ENCODE assay signal across 16 cellular contexts in the genomic region with DNA sequence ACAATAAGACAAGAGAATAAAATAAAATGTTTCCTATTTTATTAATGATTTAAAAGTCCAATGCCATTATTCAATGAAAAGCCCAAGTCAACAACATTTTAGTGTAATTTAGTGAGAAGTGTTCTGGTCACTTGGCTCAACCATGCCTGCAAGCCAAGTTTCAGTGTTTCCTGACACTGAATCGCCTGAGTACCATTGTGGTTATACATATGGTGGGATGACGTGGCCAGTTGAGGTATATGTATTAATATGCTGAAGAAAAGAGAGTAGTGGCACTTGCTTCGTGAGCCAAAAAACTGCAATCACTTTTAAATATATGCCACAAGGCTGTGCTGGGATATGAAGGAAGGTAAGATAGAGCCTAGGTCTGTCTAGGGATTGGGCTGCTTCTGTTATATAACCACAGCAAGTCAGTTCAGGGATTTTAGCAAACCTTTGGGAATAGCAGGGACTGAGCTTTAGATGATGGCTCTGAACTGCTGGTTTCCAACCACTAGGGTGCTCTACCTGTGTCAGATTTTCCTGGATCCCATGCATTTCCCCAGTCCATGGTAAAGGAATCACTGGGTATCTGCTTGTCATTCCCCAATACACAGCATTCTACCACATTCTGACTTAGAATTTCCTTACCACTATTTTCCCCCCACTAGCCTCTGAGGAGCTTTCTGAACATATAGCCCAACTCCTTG.
A peak's percentile ranks its signal among the peaks of the same experiment; 100 is the strongest.
DNase-seq lines count a peak whose midpoint lies in the region; ATAC-seq and TF ChIP-seq lines count a peak whose summit lies in the region.
"Had no signal": no experiment of that assay in that cellular context is flagged by ENCODE, and none has a peak within 500 bp of the region (broad histone marks: within the 10 kb centered on the region; RNA-seq: fewer than 3 reads in every experiment).

No MANE protein-coding gene starts in this region.

- no peaks in the 10 kb centered on the region for H3K36me3 Mint-ChIP-seq in endodermal cell (ENCODE audit: low read depth)
- H3K36me3 Mint-ChIP-seq in effector memory CD8-positive, alpha-beta T cell (ENCODE audit: insufficient read depth) = no peaks in the 10 kb centered on the region

- TF ChIP-seq POLR2A in GM18505 (IDR thresholded peaks at IDR 0.05; ENCODE audit: borderline replicate concordance, extremely low read depth, insufficient read depth, insufficient read length) (no peak), sigmoid colon (IDR thresholded peaks at IDR 0.05) (no peak)

- peaks cover 7% of the 10 kb centered on the region for H3K4me1 Mint-ChIP-seq in endodermal cell
- H3K4me1 Mint-ChIP-seq in effector memory CD8-positive, alpha-beta T cell (ENCODE audit: low read depth in 2 of 2) = peaks cover 0 to 8% of the 10 kb centered on the region in 2 donors

- no peak overlapping the region for H3K9ac ChIP-seq in endodermal cell (ENCODE audit: extremely low read depth, low read length, poor library complexity, severe bottlenecking)
- H3K9ac ChIP-seq: BLaER1 treated with 17β-estradiol and CSF1 and Interleukin-3, amounts not matched to agents 10 nM and 100 nM; GM23248 had no signal

- no peaks in the 10 kb centered on the region for H3K36me3 ChIP-seq in H7 (replicated peaks; ENCODE audit: control insufficient read depth, insufficient read depth, low read length)
- H3K36me3 ChIP-seq in endodermal cell (ENCODE audit: control insufficient read depth, insufficient read depth, low read length) = no peaks in the 10 kb centered on the region
- H3K36me3 ChIP-seq in sigmoid colon = no peaks in the 10 kb centered on the region
- H3K36me3 ChIP-seq: BLaER1 treated with 17β-estradiol and CSF1 and Interleukin-3, amounts not matched to agents 10 nM and 100 nM; lower lobe of right lung; SJSA1 had no signal

- TF ChIP-seq CTCF in endodermal cell (conservative IDR thresholded peaks at IDR 0.05) (peak; percentile 72), sigmoid colon (IDR thresholded peaks at IDR 0.05) (no peak)

- no peak overlapping the region for H3K4me3 ChIP-seq in H7 (ENCODE audit: insufficient read depth, low read depth, low read length)
- no peak overlapping the region for H3K4me3 ChIP-seq in endodermal cell (ENCODE audit: low read length)
- no peak overlapping the region for H3K4me3 ChIP-seq in sigmoid colon
- H3K4me3 ChIP-seq: BLaER1 treated with 17β-estradiol and CSF1 and Interleukin-3, amounts not matched to agents 10 nM and 100 nM; GM23248; lower lobe of right lung; SJSA1; skin epidermis had no signal

- H3K27me3 ChIP-seq in H7 (ENCODE audit: control insufficient read depth, insufficient read depth, low read length) (no peaks in the 10 kb centered on the region; the same call in 1 of the 2 replicates), endodermal cell (ENCODE audit: control insufficient read depth, insufficient read depth, low read length, poor library complexity, severe bottlenecking) (peaks cover 51% of the 10 kb centered on the region), sigmoid colon (no peaks in the 10 kb centered on the region)
- H3K27me3 ChIP-seq: BLaER1 treated with 17β-estradiol and CSF1 and Interleukin-3, amounts not matched to agents 10 nM and 100 nM had no signal

- no peak overlapping the region for H3K4me3 Mint-ChIP-seq in endodermal cell
- H3K4me3 Mint-ChIP-seq in effector memory CD8-positive, alpha-beta T cell = no peak overlapping the region

- ATAC-seq in GM18505 (IDR thresholded peaks at IDR 0.05; ENCODE audit: unreplicated experiment) (peak; percentile 74), HG03442 (IDR thresholded peaks at IDR 0.05; ENCODE audit: unreplicated experiment) (peak; percentile 65), GM19023 (IDR thresholded peaks at IDR 0.05; ENCODE audit: unreplicated experiment) (no peak)
- ATAC-seq in effector memory CD8-positive, alpha-beta T cell (replicated peaks) = no peak
- ATAC-seq: lower lobe of right lung had no signal

- no peak overlapping the region for H3K27ac Mint-ChIP-seq in endodermal cell
- no peak overlapping the region for H3K27ac Mint-ChIP-seq in effector memory CD8-positive, alpha-beta T cell

- 94 to 97% methylated on average over 2 to 3 of the region's 3 CpGs for WGBS in endodermal cell (ENCODE audit: insufficient coverage in 1 of 2, insufficient read length in 1 of 2), 2 experiments
- WGBS in sigmoid colon, 2 donors = 81 to 91% methylated on average over 3 of the region's 3 CpGs

- H3K27ac ChIP-seq in endodermal cell (ENCODE audit: low read depth, low read length) (no peak overlapping the region), sigmoid colon (no peak overlapping the region)
- H3K27ac ChIP-seq: BLaER1 treated with 17β-estradiol and CSF1 and Interleukin-3, amounts not matched to agents 10 nM and 100 nM; GM23248; lower lobe of right lung; SJSA1; skin epidermis had no signal

- DNase-seq in H7 = peak; percentile 25
- no peak for DNase-seq in endodermal cell
- DNase-seq in sigmoid colon = no peak
- DNase-seq in effector memory CD8-positive, alpha-beta T cell = no peak
- no peak for DNase-seq in HPDE6-E6E7 (ENCODE audit: extremely low spot score)
- DNase-seq: GM23248, hypothalamus, lower lobe of right lung, NCI-H2029 treated with DMSO at 0.1 percent for 48 hours, NCI-H82 had no signal

- H3K9me3 ChIP-seq in endodermal cell (ENCODE audit: control insufficient read depth, low read length) (peaks cover 18% of the 10 kb centered on the region), sigmoid colon (no peaks in the 10 kb centered on the region)
- H3K9me3 ChIP-seq: lower lobe of right lung, SJSA1 had no signal

- H3K4me1 ChIP-seq in endodermal cell (ENCODE audit: control insufficient read depth, insufficient read depth, low read length) (peaks cover 3% of the 10 kb centered on the region), sigmoid colon (peaks cover 0 to 12% (median 0%) of the 10 kb centered on the region in 4 donors)
- H3K4me1 ChIP-seq: BLaER1 treated with 17β-estradiol and CSF1 and Interleukin-3, amounts not matched to agents 10 nM and 100 nM; lower lobe of right lung; SJSA1 had no signal

- no peak for TF ChIP-seq EP300 in sigmoid colon (IDR thresholded peaks at IDR 0.05)

- peaks cover 60% of the 10 kb centered on the region for H3K27me3 Mint-ChIP-seq in endodermal cell (ENCODE audit: insufficient read depth)
- no peaks in the 10 kb centered on the region for H3K27me3 Mint-ChIP-seq in effector memory CD8-positive, alpha-beta T cell

- H3K9me3 Mint-ChIP-seq in endodermal cell = peaks cover 8% of the 10 kb centered on the region
- peaks cover 2 to 4% of the 10 kb centered on the region in 2 donors for H3K9me3 Mint-ChIP-seq in effector memory CD8-positive, alpha-beta T cell

- intact Hi-C loops in sigmoid colon (cut with DNase I) = no loop called here

Comparison
In these comparisons a context has a peak if more than half of its experiments do, and no peak if none do; other contexts are left out.
1. ATAC-seq: peak in GM18505 (single experiment) and HG03442 (single experiment); none in GM19023 (single experiment) and effector memory CD8-positive, alpha-beta T cell (single experiment).